In the genomic region with DNA sequence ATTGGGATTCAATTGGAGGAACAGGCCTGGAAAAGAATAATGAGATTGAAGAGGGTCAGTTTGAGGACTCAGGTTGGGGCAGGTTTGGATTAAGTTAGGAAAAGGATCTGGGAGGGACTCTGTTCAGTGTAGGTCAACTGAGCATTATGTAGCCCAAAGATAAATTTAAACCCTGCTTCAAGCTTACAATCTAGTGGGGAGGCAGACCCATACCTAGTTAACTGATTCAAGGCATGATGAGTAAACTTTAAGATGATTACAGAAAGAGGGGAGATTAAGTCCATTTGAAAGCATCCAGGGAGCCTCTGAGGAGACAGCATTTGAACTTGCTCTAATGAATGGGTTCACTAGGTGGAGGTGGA, we compare ENCODE assay signal across 9 cellular contexts. TPM values are rescaled to one million over a fixed set of nuclear protein-coding genes. Genes with fewer than 3 reads are reported as not detected.
DNase-seq lines count a peak whose midpoint lies in the region; ATAC-seq, FAIRE-seq and TF ChIP-seq lines count a peak whose summit lies in the region.
"Had no signal": no experiment of that assay in that cellular context is flagged by ENCODE, and none has a peak within 500 bp of the region (broad histone marks: within the 10 kb centered on the region; RNA-seq: fewer than 3 reads in every experiment).

No MANE protein-coding gene starts in this region.

- H3K27me3 ChIP-seq in GM06990 (replicated peaks; ENCODE audit: control insufficient read depth, insufficient read depth, low read length), result no peaks in the 10 kb centered on the region
- H3K27me3 ChIP-seq in sigmoid colon, result no peaks in the 10 kb centered on the region

- peaks cover 22% of the 10 kb centered on the region for H3K36me3 Mint-ChIP-seq in chondrocyte (ENCODE audit: low read depth)

- FAIRE-seq in HTR-8/SVneo (lab: Jason Lieb, UNC), result no peak

- peak overlapping the region; percentile 5 for H3K27ac Mint-ChIP-seq in chondrocyte (ENCODE audit: unreplicated experiment)

- ATAC-seq in GM21528 (IDR thresholded peaks at IDR 0.05; ENCODE audit: low FRiP score, unreplicated experiment) (no peak), HG02840 (IDR thresholded peaks at IDR 0.05; ENCODE audit: low FRiP score, unreplicated experiment) (no peak)

- intact Hi-C loops in sigmoid colon (cut with DNase I), result loop anchor here (1.0 kb wide), 1 partner anchor 41 kb away; no protein-coding TSS in a partner anchor

- H3K4me1 ChIP-seq in sigmoid colon, result peaks cover 0 to 20% (median 5%) of the 10 kb centered on the region in 4 donors

- H3K4me3 ChIP-seq in GM06990 (replicated peaks; ENCODE audit: low read depth, low read length) (peak overlapping the region; percentile 19), NB4 (ENCODE audit: low read depth, low read length) (peak overlapping the region; percentile 34), sigmoid colon (no peak overlapping the region)

- TF ChIP-seq EP300 in sigmoid colon (IDR thresholded peaks at IDR 0.05), result no peak

- TF ChIP-seq CTCF in GM06990 (IDR thresholded peaks at IDR 0.05; ENCODE audit: insufficient read depth, low read length, poor library complexity, severe bottlenecking), result no peak
- TF ChIP-seq CTCF in NB4 (IDR thresholded peaks at IDR 0.05; ENCODE audit: low read depth, low read length), result no peak
- TF ChIP-seq CTCF in chondrocyte (IDR thresholded peaks at IDR 0.05), result no peak
- TF ChIP-seq CTCF in sigmoid colon (IDR thresholded peaks at IDR 0.05), result no peak

- H3K36me3 ChIP-seq in GM06990 (ENCODE audit: control insufficient read depth, insufficient read depth, low read length) (peaks cover 1% of the 10 kb centered on the region), sigmoid colon (peaks cover 11 to 40% (median 20%) of the 10 kb centered on the region in 4 donors)

- H3K4me3 Mint-ChIP-seq in chondrocyte (ENCODE audit: unreplicated experiment), result no peak overlapping the region

- H3K27me3 Mint-ChIP-seq in chondrocyte (ENCODE audit: low read depth), result no peaks in the 10 kb centered on the region

- DNase-seq in GM06990 (ENCODE audit: extremely low read depth, insufficient read length) (no peak), NB4 (ENCODE audit: low read depth) (no peak), chondrocyte (ENCODE audit: low spot score) (no peak), sigmoid colon (no peak), DMS153 treated with DMSO at 0.1 percent for 48 hours (lab: John Stamatoyannopoulos, UW; ENCODE audit: unreplicated experiment) (no peak), HTR-8/SVneo (ENCODE audit: insufficient read length, low spot score) (no peak)
- DNase-seq: retina had no signal

- H3K9me3 Mint-ChIP-seq in chondrocyte (ENCODE audit: low read depth), result no peaks in the 10 kb centered on the region

- peaks cover 31% of the 10 kb centered on the region for H3K4me1 Mint-ChIP-seq in chondrocyte (ENCODE audit: low read depth)

- H3K9me3 ChIP-seq in sigmoid colon, result no peaks in the 10 kb centered on the region

- peak overlapping the region; percentile 40 to 55 (median 48) for H3K27ac ChIP-seq in sigmoid colon

- TF ChIP-seq POLR2A in NB4 (IDR thresholded peaks at IDR 0.05; ENCODE audit: extremely low read depth, insufficient read length) (no peak), sigmoid colon (IDR thresholded peaks at IDR 0.05) (no peak)

RNA-seq across cellular contexts. Expression of a gene that starts 11.4 kb away (rescaled TPM):
- total RNA-seq in chondrocyte (not detected in 3 replicates), sigmoid colon (not detected)
- polyA plus RNA-seq in sigmoid colon, result 1 to 10 TPM in 1 of 3 donors, not detected in 2; 3.6 TPM

RNA-seq across cellular contexts. Expression of a gene that starts 13.3 kb away (rescaled TPM):
- total RNA-seq in chondrocyte (21.2 to 30.1 TPM (median 29.6 TPM) in 3 replicates), sigmoid colon (10 to 100 TPM; 32.5 to 55.1 (median 36.3) TPM)
- 10 to 100 TPM; 18.0 to 31.3 (median 25.2) TPM for polyA plus RNA-seq in sigmoid colon

RNA-seq across cellular contexts. Expression of a gene that starts 14.3 kb away (rescaled TPM):
- total RNA-seq in chondrocyte, result 2.4 to 4.1 TPM (median 3.0 TPM) in 3 replicates
- 1 to 10 TPM; 2.8 to 9.1 (median 5.0) TPM for total RNA-seq in sigmoid colon
- polyA plus RNA-seq in sigmoid colon, result 1 to 10 TPM in 1 of 3 donors, not detected in 2; 3.0 TPM

RNA-seq across cellular contexts. Expression of a gene that starts 14.7 kb away (rescaled TPM):
- total RNA-seq in chondrocyte, result not detected in 3 replicates
- under 1 TPM in 1 of 4 donors, not detected in 3; 0.33 TPM for total RNA-seq in sigmoid colon
- polyA plus RNA-seq in sigmoid colon, result 1 to 10 TPM in 1 of 3 donors, under 1 TPM in 2; 0.60 to 2.6 (median 0.92) TPM

RNA-seq across cellular contexts. Expression of a gene that starts 18.9 kb away (rescaled TPM):
- total RNA-seq in chondrocyte (222 to 230 TPM (median 227 TPM) in 3 replicates), sigmoid colon (100 to 1,000 TPM; 211 to 301 (median 239) TPM)
- 100 to 1,000 TPM; 130 to 293 (median 153) TPM for polyA plus RNA-seq in sigmoid colon

Comparison
In these comparisons a context has a peak if more than half of its experiments do, and no peak if none do; other contexts are left out.
1. H3K4me3 ChIP-seq: peak in GM06990 (single experiment) and NB4 (single experiment); none in sigmoid colon (0 of 4).